8 cellular contexts compared by ENCODE assay signal in the genomic region with DNA sequence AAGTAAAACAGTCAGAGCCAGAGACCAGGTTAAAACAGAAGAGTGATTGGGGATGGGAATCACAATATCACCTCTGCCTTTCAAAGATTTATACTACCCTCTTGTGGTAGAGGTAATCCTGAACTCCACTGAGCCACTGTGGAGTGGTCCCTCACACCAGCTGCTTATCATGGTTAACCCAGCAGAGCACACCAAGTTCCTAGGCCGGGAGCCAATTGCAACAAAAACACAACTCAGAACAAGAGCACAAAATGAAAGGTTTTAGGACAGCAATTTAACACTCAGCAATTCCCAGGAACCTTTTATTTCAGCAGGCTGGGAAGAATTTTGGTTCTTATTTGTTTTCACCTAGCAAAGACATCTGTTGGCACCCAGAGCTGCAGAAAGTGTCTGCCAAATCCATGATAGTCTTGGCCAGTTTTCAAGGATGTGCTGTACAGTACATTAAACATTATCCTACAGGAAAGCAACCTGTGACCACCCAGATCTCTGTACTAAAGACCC.
DNase-seq lines count a peak whose midpoint lies in the region; ATAC-seq and TF ChIP-seq lines count a peak whose summit lies in the region.

No MANE protein-coding gene starts in this region.

- ATAC-seq in HG03432 (IDR thresholded peaks at IDR 0.05; ENCODE audit: unreplicated experiment), result no peak
- ATAC-seq in activated T-helper 17 cell treated with anti-CD3 and anti-CD28 coated beads, Interleukin-2, amount 50 U/mL, for 72 hours (replicated peaks), result no peak

- H3K36me3 ChIP-seq in OCI-LY3 (replicated peaks; ENCODE audit: low read depth, low read length) (no peaks in the 10 kb centered on the region), skeletal muscle satellite cell (ENCODE audit: insufficient read depth, low read length) (no peaks in the 10 kb centered on the region)

- no peak overlapping the region for H2AFZ ChIP-seq in OCI-LY3 (ENCODE audit: low read depth, low read length)

- H3K4me3 Mint-ChIP-seq in activated T-helper 17 cell treated with anti-CD3 and anti-CD28 coated beads, Interleukin-2, amount 50 U/mL, for 72 hours, result no peak overlapping the region

- no peaks in the 10 kb centered on the region for H3K36me3 Mint-ChIP-seq in activated T-helper 17 cell treated with anti-CD3 and anti-CD28 coated beads, Interleukin-2, amount 50 U/mL, for 72 hours (ENCODE audit: low read depth)

- H3K4me1 ChIP-seq in OCI-LY3 (ENCODE audit: low read length) (peaks cover 6% of the 10 kb centered on the region; the same call in 1 of the 2 replicates), skeletal muscle satellite cell (ENCODE audit: control insufficient read depth, insufficient read depth, low read length) (peaks cover 14% of the 10 kb centered on the region)

- TF ChIP-seq CTCF in OCI-LY3 (IDR thresholded peaks at IDR 0.05; ENCODE audit: low read depth, low read length), result peak; percentile 63

- no peak overlapping the region for H3K27ac Mint-ChIP-seq in activated T-helper 17 cell treated with anti-CD3 and anti-CD28 coated beads, Interleukin-2, amount 50 U/mL, for 72 hours

- H3K4me2 ChIP-seq in OCI-LY3 (ENCODE audit: low read length), result no peak overlapping the region
- H3K4me2 ChIP-seq in skeletal muscle satellite cell (ENCODE audit: low read length), result peak overlapping the region; percentile 60

- no peak overlapping the region for H3K27ac ChIP-seq in OCI-LY3 (ENCODE audit: low read length)

- H3K9ac ChIP-seq in OCI-LY3 (ENCODE audit: low read length), result no peak overlapping the region
- no peak overlapping the region for H3K9ac ChIP-seq in skeletal muscle satellite cell (ENCODE audit: low read depth, low read length)

- no peaks in the 10 kb centered on the region for H3K9me3 Mint-ChIP-seq in activated T-helper 17 cell treated with anti-CD3 and anti-CD28 coated beads, Interleukin-2, amount 50 U/mL, for 72 hours

- DNase-seq in HT-29 (ENCODE audit: low spot score) (peak; percentile 76), fibroblast of the conjunctiva (ENCODE audit: low read depth) (peak; percentile 62), cortex of kidney (lab: John Stamatoyannopoulos, UW) (no peak)
- no peak for DNase-seq in stimulated activated CD4-positive, alpha-beta T cell treated with anti-CD3 and anti-CD28 coated beads, Interleukin-1b, Interleukin-23, amount 100 ng/mL, for 48 hours

- H4K20me1 ChIP-seq in OCI-LY3 (ENCODE audit: insufficient read depth, low read length), result no peaks in the 10 kb centered on the region

- H3K4me1 Mint-ChIP-seq in activated T-helper 17 cell treated with anti-CD3 and anti-CD28 coated beads, Interleukin-2, amount 50 U/mL, for 72 hours, result no peaks in the 10 kb centered on the region

- H3K4me3 ChIP-seq in OCI-LY3 (ENCODE audit: low read length) (no peak overlapping the region), skeletal muscle satellite cell (ENCODE audit: low read length) (no peak overlapping the region)

- H3K9me3 ChIP-seq in OCI-LY3 (ENCODE audit: insufficient read depth, low read length) (no peaks in the 10 kb centered on the region), skeletal muscle satellite cell (replicated peaks; ENCODE audit: low read length) (no peaks in the 10 kb centered on the region)

- H3K27me3 Mint-ChIP-seq in activated T-helper 17 cell treated with anti-CD3 and anti-CD28 coated beads, Interleukin-2, amount 50 U/mL, for 72 hours, result no peaks in the 10 kb centered on the region

- no peaks in the 10 kb centered on the region for H3K27me3 ChIP-seq in OCI-LY3 (ENCODE audit: low read depth, low read length)
- H3K27me3 ChIP-seq in skeletal muscle satellite cell (ENCODE audit: control insufficient read depth, insufficient read depth, low read length), result no peaks in the 10 kb centered on the region

- H3K79me2 ChIP-seq in OCI-LY3 (ENCODE audit: low read length), result no peaks in the 10 kb centered on the region

Comparison
In these comparisons a context has a peak if more than half of its experiments do, and no peak if none do; other contexts are left out.
1. DNase-seq: peak in HT-29 (single experiment) and fibroblast of the conjunctiva (single experiment); none in stimulated activated CD4-positive, alpha-beta T cell treated with anti-CD3 and anti-CD28 coated beads, Interleukin-1b, Interleukin-23, amount 100 ng/mL, for 48 hours (single experiment) and cortex of kidney (single experiment).